In the genomic region with DNA sequence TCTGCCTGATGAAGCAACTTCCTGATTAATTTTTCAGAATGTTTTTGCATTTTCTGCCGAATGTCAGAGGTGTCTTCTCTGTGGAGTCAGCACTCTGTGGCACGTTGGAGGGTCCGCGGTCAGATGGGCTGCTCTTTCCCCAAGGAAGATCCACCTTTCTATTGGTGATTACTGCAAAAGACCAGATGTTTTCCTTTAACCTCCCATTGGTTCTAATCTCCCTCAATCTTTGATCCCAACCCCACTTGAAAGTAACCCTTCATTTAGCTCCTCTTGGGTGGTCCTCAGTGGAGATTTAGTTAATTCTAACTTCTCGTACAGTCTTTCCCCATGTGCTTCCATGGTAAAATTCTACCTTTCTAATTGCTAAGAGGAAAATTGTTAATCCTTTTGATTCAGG, we compare ENCODE assay signal across 31 cellular contexts.
"Had no signal": no experiment of that assay in that cellular context is flagged by ENCODE, and none has a peak within 500 bp of the region (broad histone marks: within the 10 kb centered on the region; RNA-seq: fewer than 3 reads in every experiment).

No MANE protein-coding gene starts in this region.

- H3K4me3 ChIP-seq: ascending aorta, breast epithelium, cardiac muscle cell, coronary artery, esophagus muscularis mucosa, gastroesophageal sphincter, heart right ventricle had no signal

- H3K27ac Mint-ChIP-seq: activated CD4-positive, alpha-beta memory T cell treated with anti-CD3 and anti-CD28 coated beads, Interleukin-2, amount 10 ng/mL, durations not matched to agents 7 days and 5 days; activated CD4-positive, alpha-beta T cell treated with anti-CD3 and anti-CD28 coated beads, Interleukin-2, amount 10 ng/mL, durations not matched to agents 7 days and 5 days; activated naive CD4-positive, alpha-beta T cell treated with anti-CD3 and anti-CD28 coated beads, Interleukin-2, amount 10 ng/mL, durations not matched to agents 7 days and 5 days; activated naive CD4-positive, alpha-beta T cell treated with anti-CD3 and anti-CD28 coated beads, Interleukin-2, amount 50 U/mL, for 72 hours; activated naive CD8-positive, alpha-beta T cell treated with anti-CD3 and anti-CD28 coated beads, Interleukin-2, amount 10 ng/mL, durations not matched to agents 7 days and 5 days; activated T-cell treated with anti-CD3 and anti-CD28 coated beads, Interleukin-2, amount 50 U/mL, for 24 hours; activated T-cell treated with anti-CD3 and anti-CD28 coated beads, Interleukin-2, amount 50 U/mL, for 72 hours; dendritic cell treated with granulocyte-macrophage colony-stimulating factor and Interleukin-4, amounts not matched to agents 40 ng/mL and 50 ng/mL, for 4 days; effector memory CD8-positive, alpha-beta T cell; WTC11 had no signal

- H3K9me3 ChIP-seq: ascending aorta, breast epithelium, esophagus muscularis mucosa, gastroesophageal sphincter, heart right ventricle had no signal

- ATAC-seq: activated naive CD4-positive, alpha-beta T cell treated with anti-CD3 and anti-CD28 coated beads, Interleukin-2, amount 50 U/mL, for 72 hours; activated T-cell treated with anti-CD3 and anti-CD28 coated beads, Interleukin-2, amount 50 U/mL, for 72 hours; effector memory CD8-positive, alpha-beta T cell; foreskin keratinocyte; gastroesophageal sphincter; heart right ventricle; WTC11 had no signal

- H3K4me3 Mint-ChIP-seq: activated CD4-positive, alpha-beta memory T cell treated with anti-CD3 and anti-CD28 coated beads, Interleukin-2, amount 10 ng/mL, durations not matched to agents 7 days and 5 days; activated CD4-positive, alpha-beta T cell treated with anti-CD3 and anti-CD28 coated beads, Interleukin-2, amount 10 ng/mL, durations not matched to agents 7 days and 5 days; activated naive CD4-positive, alpha-beta T cell treated with anti-CD3 and anti-CD28 coated beads, Interleukin-2, amount 10 ng/mL, durations not matched to agents 7 days and 5 days; activated naive CD8-positive, alpha-beta T cell treated with anti-CD3 and anti-CD28 coated beads, Interleukin-2, amount 10 ng/mL, durations not matched to agents 7 days and 5 days; activated T-cell treated with anti-CD3 and anti-CD28 coated beads, Interleukin-2, amount 50 U/mL, for 24 hours; activated T-cell treated with anti-CD3 and anti-CD28 coated beads, Interleukin-2, amount 50 U/mL, for 72 hours; brain; dendritic cell treated with granulocyte-macrophage colony-stimulating factor and Interleukin-4, amounts not matched to agents 40 ng/mL and 50 ng/mL, for 4 days; effector memory CD8-positive, alpha-beta T cell; WTC11 had no signal

- H3K9me3 Mint-ChIP-seq: activated CD4-positive, alpha-beta T cell treated with anti-CD3 and anti-CD28 coated beads, Interleukin-2, amount 10 ng/mL, durations not matched to agents 7 days and 5 days; activated naive CD4-positive, alpha-beta T cell treated with anti-CD3 and anti-CD28 coated beads, Interleukin-2, amount 10 ng/mL, durations not matched to agents 7 days and 5 days; activated naive CD4-positive, alpha-beta T cell treated with anti-CD3 and anti-CD28 coated beads, Interleukin-2, amount 50 U/mL, for 72 hours; activated T-cell treated with anti-CD3 and anti-CD28 coated beads, Interleukin-2, amount 50 U/mL, for 24 hours; activated T-cell treated with anti-CD3 and anti-CD28 coated beads, Interleukin-2, amount 50 U/mL, for 72 hours had no signal

- DNase-seq: activated CD4-positive, alpha-beta memory T cell treated with anti-CD3 and anti-CD28 coated beads, Interleukin-2, amount 10 ng/mL, durations not matched to agents 7 days and 5 days; activated CD4-positive, alpha-beta T cell treated with anti-CD3 and anti-CD28 coated beads for 1 hour; activated CD4-positive, alpha-beta T cell treated with anti-CD3 and anti-CD28 coated beads for 4 hours; activated CD4-positive, alpha-beta T cell treated with anti-CD3 and anti-CD28 coated beads, Interleukin-2, amount 10 ng/mL, durations not matched to agents 7 days and 5 days; activated CD4-positive, alpha-beta T cell treated with anti-CD3 and anti-CD28 coated beads, Interleukin-2, amount 50 U/mL, for 4 hours; activated CD8-positive, alpha-beta memory T cell treated with anti-CD3 and anti-CD28 coated beads, Interleukin-2, amount 50 U/mL, for 48 hours; activated gamma-delta T cell; activated naive CD4-positive, alpha-beta T cell; activated naive CD4-positive, alpha-beta T cell treated with anti-CD3 and anti-CD28 coated beads, Interleukin-2, amount 10 ng/mL, durations not matched to agents 7 days and 5 days; activated naive CD8-positive, alpha-beta T cell treated with anti-CD3 and anti-CD28 coated beads, Interleukin-2, amount 10 ng/mL, durations not matched to agents 7 days and 5 days; activated T-cell treated with anti-CD3 and anti-CD28 coated beads for 4 hours; activated T-cell treated with anti-CD3 and anti-CD28 coated beads, Interleukin-2, amount 50 U/mL, for 24 hours; activated T-cell treated with anti-CD3 and anti-CD28 coated beads, Interleukin-2, amount 50 U/mL, for 72 hours; central memory CD4-positive, alpha-beta T cell; effector CD4-positive, alpha-beta T cell; effector memory CD8-positive, alpha-beta T cell; erythroblast; foreskin keratinocyte; heart right ventricle; T-helper 2 cell had no signal

- H3K27me3 ChIP-seq: ascending aorta, breast epithelium, cardiac muscle cell, esophagus muscularis mucosa, gastroesophageal sphincter, heart right ventricle had no signal

- H3K27ac ChIP-seq: ascending aorta, breast epithelium, cardiac muscle cell, coronary artery, esophagus muscularis mucosa, foreskin keratinocyte, gastroesophageal sphincter, heart right ventricle had no signal

- H3K4me1 ChIP-seq: ascending aorta, breast epithelium, esophagus muscularis mucosa, foreskin keratinocyte, gastroesophageal sphincter had no signal

- H3K27me3 Mint-ChIP-seq: activated CD4-positive, alpha-beta memory T cell treated with anti-CD3 and anti-CD28 coated beads, Interleukin-2, amount 10 ng/mL, durations not matched to agents 7 days and 5 days; activated CD4-positive, alpha-beta T cell treated with anti-CD3 and anti-CD28 coated beads, Interleukin-2, amount 10 ng/mL, durations not matched to agents 7 days and 5 days; activated naive CD4-positive, alpha-beta T cell treated with anti-CD3 and anti-CD28 coated beads, Interleukin-2, amount 10 ng/mL, durations not matched to agents 7 days and 5 days; activated T-cell treated with anti-CD3 and anti-CD28 coated beads, Interleukin-2, amount 50 U/mL, for 24 hours; dendritic cell treated with granulocyte-macrophage colony-stimulating factor and Interleukin-4, amounts not matched to agents 40 ng/mL and 50 ng/mL, for 4 days; effector memory CD8-positive, alpha-beta T cell had no signal

- H3K36me3 Mint-ChIP-seq: activated naive CD4-positive, alpha-beta T cell treated with anti-CD3 and anti-CD28 coated beads, Interleukin-2, amount 10 ng/mL, durations not matched to agents 7 days and 5 days; activated naive CD4-positive, alpha-beta T cell treated with anti-CD3 and anti-CD28 coated beads, Interleukin-2, amount 50 U/mL, for 72 hours; activated naive CD8-positive, alpha-beta T cell treated with anti-CD3 and anti-CD28 coated beads, Interleukin-2, amount 10 ng/mL, durations not matched to agents 7 days and 5 days; brain; WTC11 had no signal

- H3K4me1 Mint-ChIP-seq: activated CD4-positive, alpha-beta memory T cell treated with anti-CD3 and anti-CD28 coated beads, Interleukin-2, amount 10 ng/mL, durations not matched to agents 7 days and 5 days; activated CD4-positive, alpha-beta T cell treated with anti-CD3 and anti-CD28 coated beads, Interleukin-2, amount 10 ng/mL, durations not matched to agents 7 days and 5 days; activated naive CD4-positive, alpha-beta T cell treated with anti-CD3 and anti-CD28 coated beads, Interleukin-2, amount 10 ng/mL, durations not matched to agents 7 days and 5 days; activated naive CD8-positive, alpha-beta T cell treated with anti-CD3 and anti-CD28 coated beads, Interleukin-2, amount 10 ng/mL, durations not matched to agents 7 days and 5 days; WTC11 had no signal

- H3K36me3 ChIP-seq: ascending aorta, breast epithelium, cardiac muscle cell, esophagus muscularis mucosa, gastroesophageal sphincter, heart right ventricle had no signal

- FAIRE-seq: endometrium had no signal
